In genomic region chr17:3911271-3912053, GRCh38 we compare ENCODE assay signal across 1 cellular context.
TF ChIP-seq lines count a peak whose summit lies in the region.

No MANE protein-coding gene starts in this region.

TF ChIP-seq in K562, 482 proteins besides CTCF, POLR2A, EP300 and RAD21 (continued from another document):
- TF ChIP-seq PKNOX1 (IDR thresholded peaks at IDR 0.05) = 0 out of 2 replicates have a peak, but pooled peaks have one; percentile 15
